In genomic region chr4:124167602-124168001, GRCh38 we compare ENCODE assay signal across 31 cellular contexts.
DNase-seq lines count a peak whose midpoint lies in the region; ATAC-seq, FAIRE-seq and TF ChIP-seq lines count a peak whose summit lies in the region.
"Had no signal": no experiment of that assay in that cellular context is flagged by ENCODE, and none has a peak within 500 bp of the region (broad histone marks: within the 10 kb centered on the region; RNA-seq: fewer than 3 reads in every experiment).

No MANE protein-coding gene starts in this region.

- no peak overlapping the region for H3K27ac ChIP-seq in gastrocnemius medialis
- H3K27ac ChIP-seq: brain microvascular endothelial cell, C4-2B, HL-60, ovary, PC-9, spleen, upper lobe of right lung had no signal

- peak; percentile 58 for FAIRE-seq in bronchial epithelial cell (lab: Jason Lieb, UNC)

- H3K27me3 ChIP-seq in bronchial epithelial cell (ENCODE audit: control insufficient read depth, insufficient read depth, low read length) (no peaks in the 10 kb centered on the region), gastrocnemius medialis (no peaks in the 10 kb centered on the region)
- H3K27me3 ChIP-seq: brain microvascular endothelial cell, ovary, spleen, upper lobe of right lung had no signal

- no peaks in the 10 kb centered on the region for H3K4me1 ChIP-seq in gastrocnemius medialis
- H3K4me1 ChIP-seq: spleen, upper lobe of right lung had no signal

- in situ Hi-C loops in gastrocnemius medialis (cut with MboI; ENCODE audit: low sequenced_read_pairs in 4 of 4), result no loop called here

- no peak for TF ChIP-seq POLR2A in gastrocnemius medialis (IDR thresholded peaks at IDR 0.05)

- TF ChIP-seq CTCF in AG10803 (conservative IDR thresholded peaks at IDR 0.05; ENCODE audit: low read length) (no peak), bronchial epithelial cell (IDR thresholded peaks at IDR 0.05; ENCODE audit: insufficient read depth, low read length, severe bottlenecking) (no peak), gastrocnemius medialis (IDR thresholded peaks at IDR 0.05 in 4 of 5, conservative IDR thresholded peaks at IDR 0.05 in 1 of 5) (no peak)

- peaks cover 0 to 4% (median 0%) of the 10 kb centered on the region in 3 donors for H3K9me3 ChIP-seq in gastrocnemius medialis
- H3K9me3 ChIP-seq: ovary had no signal

- H3K36me3 ChIP-seq in bronchial epithelial cell (ENCODE audit: control insufficient read depth, insufficient read depth, low read length) (no peaks in the 10 kb centered on the region), gastrocnemius medialis (no peaks in the 10 kb centered on the region)
- H3K36me3 ChIP-seq: brain microvascular endothelial cell, ovary, spleen, upper lobe of right lung had no signal

- ATAC-seq in HG03196 (IDR thresholded peaks at IDR 0.05; ENCODE audit: unreplicated experiment) (no peak), gastrocnemius medialis (no peak)
- ATAC-seq: activated CD8-positive, alpha-beta memory T cell treated with anti-CD3 and anti-CD28 coated beads, Interleukin-2, amount 10 ng/mL, durations not matched to agents 7 days and 5 days; activated T-cell treated with anti-CD3 and anti-CD28 coated beads, Interleukin-2, amount 50 U/mL, for 72 hours; left lobe of liver; naive thymus-derived CD8-positive, alpha-beta T cell; upper lobe of right lung had no signal

- intact Hi-C loops in gastrocnemius medialis (cut with DNase I; ENCODE audit: low total_unique reads), result no loop called here

- H3K4me3 ChIP-seq in AG10803 (ENCODE audit: low read length) (no peak overlapping the region), bronchial epithelial cell (ENCODE audit: low read depth, low read length) (no peak overlapping the region), gastrocnemius medialis (no peak overlapping the region)
- H3K4me3 ChIP-seq: ovary, PC-9, spleen, upper lobe of right lung had no signal

- DNase-seq in AG10803 (ENCODE audit: low read depth) (peak; percentile 22), HT1080 (ENCODE audit: low read depth) (peak; percentile 12), bronchial epithelial cell (ENCODE audit: low read depth) (no peak), myocyte (ENCODE audit: low read depth) (peak; percentile 37), SIG-M5 (lab: John Stamatoyannopoulos, UW) (no peak), retina (no peak), gastrocnemius medialis (no peak)
- DNase-seq: activated CD4-positive, CD25-positive, alpha-beta regulatory T cell; activated CD8-positive, alpha-beta memory T cell treated with anti-CD3 and anti-CD28 coated beads, Interleukin-2, amount 10 ng/mL, durations not matched to agents 7 days and 5 days; activated naive CD4-positive, alpha-beta T cell; activated T-cell treated with anti-CD3 and anti-CD28 coated beads, Interleukin-2, amount 50 U/mL, for 72 hours; brain microvascular endothelial cell; DMS79 treated with DMSO at 0.1 percent for 48 hours; hippocampal formation; Karpas-422; naive thymus-derived CD8-positive, alpha-beta T cell; NCI-H1048; NCI-H187; NCI-H2171 treated with DMSO at 0.1 percent for 48 hours; NCI-H524; ovary; PC-9; SHP77; spleen; stimulated activated CD4-positive, alpha-beta T cell treated with anti-CD3 and anti-CD28 coated beads, Interleukin-4, amount 100 ng/mL, for 1 hour; substantia nigra; upper lobe of right lung had no signal

Comparison
In these comparisons a context has a peak if more than half of its experiments do, and no peak if none do; other contexts are left out.
1. DNase-seq: peak in AG10803 (single experiment), HT1080 (single experiment) and myocyte (single experiment); none in bronchial epithelial cell (single experiment), SIG-M5 (single experiment), retina (single experiment) and gastrocnemius medialis (0 of 2).